In genomic region chr12:93002278-93003054, GRCh38 we compare ENCODE assay signal across 14 cellular contexts.
A peak's percentile ranks its signal among the peaks of the same experiment; 100 is the strongest.
DNase-seq lines count a peak whose midpoint lies in the region; ATAC-seq and TF ChIP-seq lines count a peak whose summit lies in the region.
"Had no signal": no experiment of that assay in that cellular context is flagged by ENCODE, and none has a peak within 500 bp of the region (broad histone marks: within the 10 kb centered on the region; RNA-seq: fewer than 3 reads in every experiment).

No MANE protein-coding gene starts in this region.

- H3K4me3 ChIP-seq in AG09309 (ENCODE audit: control insufficient read depth, low read depth, low read length) (no peak overlapping the region), RWPE2 (ENCODE audit: severe bottlenecking) (no peak overlapping the region), fibroblast of lung (replicated peaks in 1 of 4; ENCODE audit: control extremely low read depth in 1 of 4, insufficient read depth in 1 of 4, low read depth in 3 of 4, low read length in 4 of 4) (no peak overlapping the region), Peyer's patch (no peak overlapping the region)

- peaks cover 2% of the 10 kb centered on the region for H3K9me3 ChIP-seq in RWPE2 (ENCODE audit: severe bottlenecking)
- no peaks in the 10 kb centered on the region for H3K9me3 ChIP-seq in fibroblast of lung (ENCODE audit: control insufficient read depth, insufficient read depth, low read depth, low read length)
- H3K9me3 ChIP-seq in Peyer's patch = no peaks in the 10 kb centered on the region

- TF ChIP-seq POLR2A in Peyer's patch (IDR thresholded peaks at IDR 0.05) = no peak

- TF ChIP-seq CTCF in AG09309 (IDR thresholded peaks at IDR 0.05; ENCODE audit: control insufficient read depth, insufficient read depth, low read depth, low read length, missing control alignments) (no peak), RWPE2 (IDR thresholded peaks at IDR 0.05; ENCODE audit: poor library complexity, severe bottlenecking) (no peak), fibroblast of lung (conservative IDR thresholded peaks at IDR 0.05 in 1 of 2, IDR thresholded peaks at IDR 0.05 in 1 of 2; ENCODE audit: low read depth in 1 of 2, low read length in 2 of 2) (no peak), Peyer's patch (IDR thresholded peaks at IDR 0.05) (no peak)

- peak overlapping the region; percentile 18 for H3K27ac ChIP-seq in RWPE2 (ENCODE audit: poor library complexity, severe bottlenecking)
- no peak overlapping the region for H3K27ac ChIP-seq in fibroblast of lung (ENCODE audit: insufficient read depth, low read length)
- peak overlapping the region in 1 of 4 donors; percentile 31 for H3K27ac ChIP-seq in Peyer's patch
- H3K27ac ChIP-seq: WERI-Rb-1 had no signal

- peak overlapping the region; percentile 35 for H3K4me2 ChIP-seq in fibroblast of lung (ENCODE audit: extremely low read depth, insufficient read depth, low read length)

- no peak overlapping the region for H2AFZ ChIP-seq in fibroblast of lung (ENCODE audit: low read length)

- H3K36me3 ChIP-seq in RWPE2 (ENCODE audit: low read depth) (no peaks in the 10 kb centered on the region), fibroblast of lung (ENCODE audit: control insufficient read depth, insufficient read depth, low read length) (no peaks in the 10 kb centered on the region), Peyer's patch (no peaks in the 10 kb centered on the region)
- H3K36me3 ChIP-seq: WERI-Rb-1 had no signal

- H3K27me3 ChIP-seq in RWPE2 (ENCODE audit: insufficient read depth, poor library complexity, severe bottlenecking) (no peaks in the 10 kb centered on the region), fibroblast of lung (ENCODE audit: control insufficient read depth, insufficient read depth, low read length) (no peaks in the 10 kb centered on the region), Peyer's patch (no peaks in the 10 kb centered on the region)

- ATAC-seq in RWPE2 (ENCODE audit: low read depth) (peak; percentile 67; the same call in 2 of the 3 replicates), GM21367 (IDR thresholded peaks at IDR 0.05; ENCODE audit: unreplicated experiment) (no peak)
- ATAC-seq: effector memory CD8-positive, alpha-beta T cell had no signal

- H3K9ac ChIP-seq in fibroblast of lung (ENCODE audit: insufficient read depth, low read length) = no peak overlapping the region

- H3K4me1 ChIP-seq in RWPE2 (ENCODE audit: insufficient read depth, poor library complexity, severe bottlenecking) (peaks cover 11% of the 10 kb centered on the region), fibroblast of lung (ENCODE audit: control insufficient read depth, extremely low read depth, insufficient read depth, low read length) (peaks cover 4% of the 10 kb centered on the region), Peyer's patch (no peaks in the 10 kb centered on the region)

- H3K79me2 ChIP-seq in fibroblast of lung (ENCODE audit: control insufficient read depth, insufficient read depth, low read length) = no peaks in the 10 kb centered on the region

- DNase-seq in AG09309 (ENCODE audit: low read depth) = peak; percentile 70
- no peak for DNase-seq in RWPE2 (ENCODE audit: low spot score)
- DNase-seq in fibroblast of lung (ENCODE audit: low read depth in 2 of 2) = peak; percentile 69 to 98
- DNase-seq in non-pigmented ciliary epithelial cell (ENCODE audit: low read depth) = peak; percentile 78
- no peak for DNase-seq in Peyer's patch
- DNase-seq in putamen (ENCODE audit: low spot score) = no peak
- no peak for DNase-seq in HT-29 (ENCODE audit: low spot score)
- DNase-seq: CD4-positive, CD25-positive, alpha-beta regulatory T cell; effector memory CD8-positive, alpha-beta T cell; NCI-H1417 treated with DMSO at 0.1 percent for 48 hours; NK-92 treated with Interleukin-12 subunit alpha and Interleukin-12 subunit beta, amount 100 ng/mL, for 24 hours; substantia nigra; WERI-Rb-1 had no signal

- H4K20me1 ChIP-seq in fibroblast of lung (ENCODE audit: control insufficient read depth, extremely low read depth, insufficient read depth, low read length) = no peaks in the 10 kb centered on the region

Comparison
In these comparisons a context has a peak if more than half of its experiments do, and no peak if none do; other contexts are left out.
1. DNase-seq: peak in AG09309 (single experiment), fibroblast of lung (2 of 2) and non-pigmented ciliary epithelial cell (single experiment); none in RWPE2 (single experiment), Peyer's patch (0 of 3), putamen (single experiment) and HT-29 (single experiment).